ENCODE assay signal across 18 cellular contexts in genomic region chr1:243765676-243766075, GRCh38.
DNase-seq lines count a peak whose midpoint lies in the region; ATAC-seq and TF ChIP-seq lines count a peak whose summit lies in the region.
"Had no signal": no experiment of that assay in that cellular context is flagged by ENCODE, and none has a peak within 500 bp of the region (broad histone marks: within the 10 kb centered on the region; RNA-seq: fewer than 3 reads in every experiment).

No MANE protein-coding gene starts in this region.

- H3K27me3 Mint-ChIP-seq in HFFc6 (ENCODE audit: insufficient read depth), result no peaks in the 10 kb centered on the region
- H3K27me3 Mint-ChIP-seq: CD4-positive, alpha-beta memory T cell; IgD-negative memory B cell had no signal

- DNase-seq in NCI-H2171 treated with DMSO at 0.1 percent for 48 hours (lab: John Stamatoyannopoulos, UW) (peak; percentile 20), NCI-H2171 (lab: John Stamatoyannopoulos, UW) (no peak), HFFc6 (no peak), cerebellar cortex (ENCODE audit: low spot score) (peak; percentile 53), SIG-M5 treated with dmso at 0.1 percent for 504 hours (lab: John Stamatoyannopoulos, UW; ENCODE audit: unreplicated experiment) (no peak)
- no peak for DNase-seq in stimulated activated effector memory CD8-positive, alpha-beta T cell treated with anti-CD3 and anti-CD28 coated beads, Interleukin-12 subunit alpha, Interleukin-12 subunit beta, amount 100 ng/mL, for 72 hours (ENCODE audit: low spot score in 2 of 2)
- no peak for DNase-seq in stimulated activated CD4-positive, alpha-beta T cell treated with anti-CD3 and anti-CD28 coated beads, Interleukin-15, amount 100 ng/mL, for 24 hours
- DNase-seq: AML-193; Calu3; CD4-positive, alpha-beta memory T cell; DMS153; DMS79; H9; KBM-7 had no signal

- H3K9me3 Mint-ChIP-seq in HFFc6, result no peaks in the 10 kb centered on the region
- H3K9me3 Mint-ChIP-seq in stimulated activated effector memory CD8-positive, alpha-beta T cell treated with anti-CD3 and anti-CD28 coated beads, Interleukin-12 subunit alpha, Interleukin-12 subunit beta, amount 100 ng/mL, for 72 hours, result no peaks in the 10 kb centered on the region
- H3K9me3 Mint-ChIP-seq: CD4-positive, alpha-beta memory T cell; H9; IgD-negative memory B cell had no signal

- peaks cover 28% of the 10 kb centered on the region for H3K4me1 Mint-ChIP-seq in HFFc6 (ENCODE audit: low read depth)
- peaks cover 10% of the 10 kb centered on the region for H3K4me1 Mint-ChIP-seq in stimulated activated effector memory CD8-positive, alpha-beta T cell treated with anti-CD3 and anti-CD28 coated beads, Interleukin-12 subunit alpha, Interleukin-12 subunit beta, amount 100 ng/mL, for 72 hours

- H3K36me3 Mint-ChIP-seq in HFFc6 (ENCODE audit: low read depth), result no peaks in the 10 kb centered on the region; the same call in 1 of the 2 replicates
- peaks cover 6% of the 10 kb centered on the region for H3K36me3 Mint-ChIP-seq in stimulated activated effector memory CD8-positive, alpha-beta T cell treated with anti-CD3 and anti-CD28 coated beads, Interleukin-12 subunit alpha, Interleukin-12 subunit beta, amount 100 ng/mL, for 72 hours

- 0 out of 2 replicates have a peak overlapping the region, but pooled peaks have one; percentile 42 for H3K27ac Mint-ChIP-seq in HFFc6
- H3K27ac Mint-ChIP-seq in stimulated activated effector memory CD8-positive, alpha-beta T cell treated with anti-CD3 and anti-CD28 coated beads, Interleukin-12 subunit alpha, Interleukin-12 subunit beta, amount 100 ng/mL, for 72 hours, result no peak overlapping the region
- H3K27ac Mint-ChIP-seq: H9 had no signal

- TF ChIP-seq CTCF in HFFc6 (IDR thresholded peaks at IDR 0.05), result no peak

- no peak for ATAC-seq in stimulated activated effector memory CD8-positive, alpha-beta T cell treated with anti-CD3 and anti-CD28 coated beads, Interleukin-12 subunit alpha, Interleukin-12 subunit beta, amount 100 ng/mL, for 72 hours
- ATAC-seq: A549, GM12878, HepG2 had no signal

- H3K4me3 Mint-ChIP-seq in HFFc6, result no peak overlapping the region
- H3K4me3 Mint-ChIP-seq in stimulated activated effector memory CD8-positive, alpha-beta T cell treated with anti-CD3 and anti-CD28 coated beads, Interleukin-12 subunit alpha, Interleukin-12 subunit beta, amount 100 ng/mL, for 72 hours, result no peak overlapping the region
- H3K4me3 Mint-ChIP-seq: CD4-positive, alpha-beta memory T cell; H9; IgD-negative memory B cell had no signal

Comparison
In these comparisons a context has a peak if more than half of its experiments do, and no peak if none do; other contexts are left out.
1. DNase-seq: peak in NCI-H2171 treated with DMSO at 0.1 percent for 48 hours (single experiment) and cerebellar cortex (single experiment); none in NCI-H2171 (single experiment), HFFc6 (single experiment), stimulated activated effector memory CD8-positive, alpha-beta T cell treated with anti-CD3 and anti-CD28 coated beads, Interleukin-12 subunit alpha, Interleukin-12 subunit beta, amount 100 ng/mL, for 72 hours (0 of 2), SIG-M5 treated with dmso at 0.1 percent for 504 hours (single experiment) and stimulated activated CD4-positive, alpha-beta T cell treated with anti-CD3 and anti-CD28 coated beads, Interleukin-15, amount 100 ng/mL, for 24 hours (single experiment).